ENCODE assay signal across 1 cellular context in the genomic region with DNA sequence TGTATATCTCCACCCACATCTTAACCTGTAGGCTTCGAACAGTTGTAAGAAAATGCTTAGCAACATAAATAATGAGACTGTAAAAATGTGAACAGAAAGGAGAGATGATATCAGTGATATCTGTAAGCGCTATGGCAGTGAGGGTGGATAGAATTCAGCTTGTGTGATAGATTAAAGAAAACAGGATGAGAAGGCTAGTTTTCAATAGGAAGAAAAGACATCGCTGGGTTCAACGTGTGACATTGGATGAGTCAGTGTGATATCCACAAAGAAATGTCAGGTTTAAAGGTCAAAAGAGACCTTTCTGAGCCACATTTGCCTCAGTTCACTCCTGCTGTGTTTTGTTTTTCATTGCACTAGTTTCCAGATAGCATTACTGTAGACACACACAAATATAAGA.
TF ChIP-seq lines count a peak whose summit lies in the region.

No MANE protein-coding gene starts in this region.

TF ChIP-seq in endothelial cell of umbilical vein, 7 proteins besides CTCF, POLR2A, EP300 and RAD21:
- TF ChIP-seq POLR2AphosphoS5 (IDR thresholded peaks at IDR 0.05; ENCODE audit: insufficient read depth, low read depth, low read length) (no peak), MYC (IDR thresholded peaks at IDR 0.05; ENCODE audit: low read depth, low read length) (no peak), GATA2 (IDR thresholded peaks at IDR 0.05; ENCODE audit: insufficient read depth, insufficient read length, low read depth, low read length) (no peak), JUN (IDR thresholded peaks at IDR 0.05; ENCODE audit: borderline replicate concordance, insufficient read depth, insufficient read length, low read depth) (no peak), EZH2 (IDR thresholded peaks at IDR 0.05; ENCODE audit: borderline replicate concordance, low read depth, low read length, severe bottlenecking) (no peak), FOS (IDR thresholded peaks at IDR 0.05; ENCODE audit: borderline replicate concordance, insufficient read depth, low read length) (no peak)
- TF ChIP-seq, protein P1, sequence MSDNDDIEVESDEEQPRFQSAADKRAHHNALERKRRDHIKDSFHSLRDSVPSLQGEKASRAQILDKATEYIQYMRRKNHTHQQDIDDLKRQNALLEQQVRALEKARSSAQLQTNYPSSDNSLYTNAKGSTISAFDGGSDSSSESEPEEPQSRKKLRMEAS (IDR thresholded peaks at IDR 0.05; ENCODE audit: insufficient read depth, insufficient read length): no peak
